8 cellular contexts compared by ENCODE assay signal in the genomic region with DNA sequence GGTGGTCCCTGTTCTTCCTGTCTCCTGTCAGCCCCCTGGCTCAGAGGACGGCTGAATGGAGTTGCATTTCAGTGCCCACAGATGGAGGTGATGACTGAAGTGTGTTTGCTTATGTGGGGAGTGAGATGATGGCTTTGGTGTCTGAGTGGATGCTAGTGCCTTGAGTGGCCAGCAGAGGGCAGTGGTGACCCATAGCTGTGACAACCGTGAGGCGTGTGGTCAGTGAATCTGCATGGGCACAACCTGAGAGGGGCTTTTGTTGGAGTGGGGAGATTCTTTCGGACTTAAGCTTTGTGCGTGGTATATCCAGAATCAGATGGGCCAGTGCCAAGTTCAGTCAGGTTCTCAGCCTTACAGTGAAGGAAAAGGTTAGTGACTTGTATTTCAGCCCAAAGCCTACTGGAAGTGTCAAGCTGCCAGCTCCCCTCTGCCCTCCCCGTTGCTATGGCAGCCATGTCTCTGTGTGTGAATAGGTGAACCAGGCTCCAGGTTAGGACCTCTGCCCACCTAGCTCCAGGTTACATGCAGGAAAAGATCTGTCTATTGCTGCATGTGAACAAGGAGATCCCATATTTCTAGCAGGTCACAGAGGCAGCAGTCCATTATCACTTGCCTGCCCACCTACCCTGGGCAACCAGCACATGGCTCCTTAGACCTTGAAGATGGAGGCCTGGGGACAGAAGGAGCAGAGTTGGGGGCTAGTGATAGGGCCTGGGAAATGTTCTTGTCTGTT. TPM values are rescaled to one million over a fixed set of nuclear protein-coding genes. Genes with fewer than 3 reads are reported as not detected.
DNase-seq lines count a peak whose midpoint lies in the region; FAIRE-seq and TF ChIP-seq lines count a peak whose summit lies in the region.

No MANE protein-coding gene starts in this region.

- peak; percentile 36 for FAIRE-seq in keratinocyte (lab: Jason Lieb, UNC)

- H3K36me3 ChIP-seq in WERI-Rb-1 (peaks cover 3% of the 10 kb centered on the region; the same call in 1 of the 2 replicates), keratinocyte (ENCODE audit: control insufficient read depth in 2 of 2, extremely low read depth in 1 of 2, insufficient read depth in 2 of 2, low read length in 2 of 2) (peaks cover 4 to 13% of the 10 kb centered on the region in 2 experiments)

- H3K9ac ChIP-seq in keratinocyte (ENCODE audit: control insufficient read depth, extremely low read depth, insufficient read depth, low read length) = no peak overlapping the region

- no peak overlapping the region for H3K4me2 ChIP-seq in keratinocyte (ENCODE audit: control insufficient read depth, extremely low read depth, insufficient read depth, low read depth, low read length)

- no peak overlapping the region for H2AFZ ChIP-seq in keratinocyte (ENCODE audit: control insufficient read depth, low read length)

- no peaks in the 10 kb centered on the region for H3K9me1 ChIP-seq in keratinocyte (ENCODE audit: control insufficient read depth, extremely low read depth, insufficient read depth, low read length)

- H3K9me3 ChIP-seq in WERI-Rb-1 (ENCODE audit: severe bottlenecking) (no peaks in the 10 kb centered on the region), keratinocyte (ENCODE audit: control insufficient read depth, low read depth, low read length) (no peaks in the 10 kb centered on the region)

- H3K4me3 ChIP-seq in WERI-Rb-1 (ENCODE audit: low read depth, low read length) = no peak overlapping the region
- H3K4me3 ChIP-seq in cardiac fibroblast (replicated peaks in 1 of 2; ENCODE audit: low read depth in 2 of 2, low read length in 2 of 2) = no peak overlapping the region
- H3K4me3 ChIP-seq in keratinocyte (ENCODE audit: control insufficient read depth in 2 of 3, extremely low read depth in 1 of 3, insufficient read depth in 2 of 3, low read depth in 1 of 3, low read length in 3 of 3) = no peak overlapping the region

- CTCF ChIA-PET in HEK293T (lab: Yijun Ruan, JAX) = interaction anchor here (0.6 to 3.3 kb wide), 24 partner anchors 9 to 622 kb away, joined by 3 to 25 read pairs (median 4); partner anchors contain the start of gene CXXC5

- dilution Hi-C loops in keratinocyte (cut with MboI; ENCODE audit: extremely low pct_ligation_motif_present, low sequenced_read_pairs) = no loop called here

- no peaks in the 10 kb centered on the region for H3K27me3 ChIP-seq in WERI-Rb-1 (ENCODE audit: insufficient read depth, low read depth, severe bottlenecking)
- no peaks in the 10 kb centered on the region for H3K27me3 ChIP-seq in keratinocyte (ENCODE audit: control insufficient read depth, extremely low read depth, insufficient read depth, low read length)

- peaks cover 25% of the 10 kb centered on the region for H3K4me1 ChIP-seq in keratinocyte (ENCODE audit: control insufficient read depth, extremely low read depth, insufficient read depth, low read length)

- H3K27ac ChIP-seq in WERI-Rb-1 = no peak overlapping the region
- H3K27ac ChIP-seq in keratinocyte (ENCODE audit: control insufficient read depth, insufficient read depth, low read length) = no peak overlapping the region

- H3K79me2 ChIP-seq in keratinocyte (ENCODE audit: control insufficient read depth, insufficient read depth, low read length) = no peaks in the 10 kb centered on the region

- DNase-seq in D341Med (ENCODE audit: low spot score) = peak; percentile 75
- DNase-seq in HEK293T (ENCODE audit: extremely low spot score) = peak; percentile 85
- DNase-seq in NCI-H2227 treated with DMSO at 0.1 percent for 48 hours (lab: John Stamatoyannopoulos, UW) = peak; percentile 78
- peak; percentile 71 for DNase-seq in WERI-Rb-1
- DNase-seq in cardiac fibroblast (ENCODE audit: low read depth in 2 of 2) = peak; percentile 78 to 80
- DNase-seq in keratinocyte (ENCODE audit: low read depth, low spot score) = no peak
- peak; percentile 47 to 59 for DNase-seq in stimulated activated CD4-positive, alpha-beta T cell treated with anti-CD3 and anti-CD28 coated beads, Interleukin-1b, Interleukin-23, amount 100 ng/mL, for 4 hours (ENCODE audit: low read depth in 2 of 2)
- no peak for DNase-seq in mucosa of gallbladder (ENCODE audit: low spot score)

- peak; percentile 98 for TF ChIP-seq CTCF in WERI-Rb-1 (IDR thresholded peaks at IDR 0.05; ENCODE audit: low read depth, low read length)
- TF ChIP-seq CTCF in cardiac fibroblast (IDR thresholded peaks at IDR 0.05; ENCODE audit: low read depth, low read length) = peak; percentile 99
- peak; percentile 96 to 100 (median 99) for TF ChIP-seq CTCF in keratinocyte (optimal IDR thresholded peaks at IDR 0.05 in 1 of 3, IDR thresholded peaks at IDR 0.05 in 1 of 3, conservative IDR thresholded peaks at IDR 0.05 in 1 of 3; ENCODE audit: extremely low read depth in 1 of 3, insufficient read depth in 2 of 3, low read length in 3 of 3)

- peaks cover 4% of the 10 kb centered on the region for H4K20me1 ChIP-seq in keratinocyte (ENCODE audit: control insufficient read depth, extremely low read depth, insufficient read depth, low read length)

- POLR2A ChIA-PET in HEK293T (lab: Yijun Ruan, JAX) = interaction anchor here (1.1 kb wide), 1 partner anchor 72 kb away, joined by 3 read pairs; the partner anchor contains the start of gene UBE2D2

TF ChIP-seq in HEK293T, 16 proteins besides CTCF, POLR2A, EP300 and RAD21:
- TF ChIP-seq TARDBP (IDR thresholded peaks at IDR 0.05) (peak; percentile 56), FOXK2 (IDR thresholded peaks at IDR 0.05) (no peak)

RNA-seq across cellular contexts. Expression of gene CXXC5, which starts 14.7 kb away (rescaled TPM):
- polyA plus RNA-seq in keratinocyte = 0.59 to 1.7 TPM (median 1.0 TPM) in 3 replicates
- 4.9 TPM for polyA plus RNA-seq in keratinocyte (2011; ENCODE audit: low read depth)
- polyA plus RNA-seq in keratinocyte (2011; cell fraction: cytosol; rRNA removed) = 1.0 and 1.1 TPM in 2 replicates
- polyA plus RNA-seq in keratinocyte (2011; cell fraction: nucleus; rRNA removed) = 1.2 and 2.1 TPM in 2 replicates
- 0.65 and 6.6 TPM in 2 replicates for polyA plus RNA-seq in keratinocyte (2012; ENCODE audit: low replicate concordance)
- 0.80 to 2.0 TPM (median 1.4 TPM) in 3 replicates for polyA minus RNA-seq in keratinocyte
- 5.4 TPM for polyA minus RNA-seq in keratinocyte (2011; cell fraction: cytosol; rRNA and poly(A)+ RNA removed)
- 2.2 and 3.7 TPM in 2 replicates for polyA minus RNA-seq in keratinocyte (2011; cell fraction: nucleus; rRNA and poly(A)+ RNA removed)
- total RNA-seq in mucosa of gallbladder = 71.7 TPM

Comparison
In these comparisons a context has a peak if more than half of its experiments do, and no peak if none do; other contexts are left out.
1. DNase-seq: peak in D341Med (single experiment), HEK293T (single experiment), NCI-H2227 treated with DMSO at 0.1 percent for 48 hours (single experiment), WERI-Rb-1 (single experiment), cardiac fibroblast (2 of 2) and stimulated activated CD4-positive, alpha-beta T cell treated with anti-CD3 and anti-CD28 coated beads, Interleukin-1b, Interleukin-23, amount 100 ng/mL, for 4 hours (2 of 2); none in keratinocyte (single experiment) and mucosa of gallbladder (single experiment).
2. Peak in every context shown above with its lines, with median percentiles within 50 percentile points of each other: CTCF ChIP-seq.